In the genomic region with DNA sequence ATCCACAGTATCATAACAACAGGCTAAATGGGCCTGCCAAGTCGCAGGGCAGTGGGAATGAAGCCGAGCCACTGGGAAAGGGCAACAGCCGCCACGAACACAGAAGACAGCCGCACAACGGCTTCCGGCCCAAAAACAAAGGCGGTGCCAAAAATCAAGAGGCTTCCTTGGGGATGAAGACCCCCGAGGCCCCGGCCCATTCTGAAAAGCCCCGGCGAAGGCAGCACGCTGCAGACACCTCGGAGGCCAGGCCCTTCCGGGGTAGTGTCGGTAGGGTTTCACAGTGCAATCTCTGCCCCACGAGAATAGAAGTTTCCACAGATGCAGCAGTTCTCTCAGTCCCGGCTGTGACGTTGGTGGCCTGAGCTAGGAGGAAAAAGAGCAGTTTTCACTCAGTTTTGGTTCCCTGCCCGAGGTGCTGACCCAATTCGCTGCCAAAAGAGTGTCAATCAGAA, we compare ENCODE assay signal across 20 cellular contexts. TPM values are rescaled to one million over a fixed set of nuclear protein-coding genes. Genes with fewer than 3 reads are reported as not detected.
A peak's percentile ranks its signal among the peaks of the same experiment; 100 is the strongest.
DNase-seq lines count a peak whose midpoint lies in the region; ATAC-seq and TF ChIP-seq lines count a peak whose summit lies in the region.
"Had no signal": no experiment of that assay in that cellular context is flagged by ENCODE, and none has a peak within 500 bp of the region (broad histone marks: within the 10 kb centered on the region; RNA-seq: fewer than 3 reads in every experiment).

No MANE protein-coding gene starts in this region.

- H3K4me3 ChIP-seq in sigmoid colon (peak overlapping the region in 1 of 4 donors; percentile 22), prostate gland (no peak overlapping the region)
- H3K4me3 ChIP-seq: HAP-1, thyroid gland had no signal

- no peak overlapping the region for H3K4me3 Mint-ChIP-seq in activated naive CD4-positive, alpha-beta T cell treated with anti-CD3 and anti-CD28 coated beads, Interleukin-2, amount 10 ng/mL, durations not matched to agents 7 days and 5 days
- H3K4me3 Mint-ChIP-seq: activated T-helper 1 cell treated with anti-CD3 and anti-CD28 coated beads, Interleukin-12 subunit alpha, Interleukin-12 subunit beta, Interleukin-2, Interleukin-4 antibody, amounts not matched to agents 30 ng/mL and 10 ng/mL and 1 ng/mL, durations not matched to agents 14 hours and 24 hours and 36 hours; effector memory CD8-positive, alpha-beta T cell; neural crest cell had no signal

- H3K9me3 ChIP-seq in sigmoid colon (no peaks in the 10 kb centered on the region), prostate gland (no peaks in the 10 kb centered on the region)
- H3K9me3 ChIP-seq: HAP-1, thyroid gland had no signal

- TF ChIP-seq CTCF in sigmoid colon (IDR thresholded peaks at IDR 0.05), result no peak
- TF ChIP-seq CTCF in prostate gland (IDR thresholded peaks at IDR 0.05), result no peak

- peaks cover 8% of the 10 kb centered on the region for H3K36me3 Mint-ChIP-seq in activated naive CD4-positive, alpha-beta T cell treated with anti-CD3 and anti-CD28 coated beads, Interleukin-2, amount 10 ng/mL, durations not matched to agents 7 days and 5 days

- CTCF ChIA-PET in activated naive CD4-positive, alpha-beta T cell treated with anti-CD3 and anti-CD28 coated beads, Interleukin-2, amount 10 ng/mL, durations not matched to agents 7 days and 5 days (lab: Charles Lee), result no interaction called here

- H3K27ac ChIP-seq in cingulate gyrus (ENCODE audit: low read depth, low read length) (peak overlapping the region; percentile 39), sigmoid colon (peak overlapping the region; percentile 63 to 79 (median 74)), prostate gland (no peak overlapping the region)
- H3K27ac ChIP-seq: RWPE1 had no signal

- DNase-seq in HCEC 1CT (peak; percentile 9), hypothalamus (lab: John Stamatoyannopoulos, UW) (peak in 36 of 51 donors; percentile 13 to 80 (median 52)), sigmoid colon (peak; percentile 88), prostate gland (ENCODE audit: low spot score) (no peak)
- DNase-seq in activated naive CD4-positive, alpha-beta T cell treated with anti-CD3 and anti-CD28 coated beads, Interleukin-2, amount 10 ng/mL, durations not matched to agents 7 days and 5 days, result no peak
- DNase-seq: activated CD4-positive, alpha-beta T cell treated with anti-CD3 and anti-CD28 coated beads for 4 hours; effector memory CD8-positive, alpha-beta T cell; glutamatergic neuron; Kasumi-1; NCI-H187; stimulated activated CD4-positive, alpha-beta T cell treated with anti-CD3 and anti-CD28 coated beads, Interleukin-15, amount 100 ng/mL, for 24 hours; T-helper 2 cell; thyroid gland had no signal

- H3K27ac Mint-ChIP-seq in activated naive CD4-positive, alpha-beta T cell treated with anti-CD3 and anti-CD28 coated beads, Interleukin-2, amount 10 ng/mL, durations not matched to agents 7 days and 5 days, result no peak overlapping the region
- H3K27ac Mint-ChIP-seq: activated T-helper 1 cell treated with anti-CD3 and anti-CD28 coated beads, Interleukin-12 subunit alpha, Interleukin-12 subunit beta, Interleukin-2, Interleukin-4 antibody, amounts not matched to agents 30 ng/mL and 10 ng/mL and 1 ng/mL, durations not matched to agents 14 hours and 24 hours and 36 hours had no signal

- TF ChIP-seq EP300 in sigmoid colon (IDR thresholded peaks at IDR 0.05), result no peak

- no peaks in the 10 kb centered on the region for H3K27me3 Mint-ChIP-seq in activated naive CD4-positive, alpha-beta T cell treated with anti-CD3 and anti-CD28 coated beads, Interleukin-2, amount 10 ng/mL, durations not matched to agents 7 days and 5 days
- H3K27me3 Mint-ChIP-seq: effector memory CD8-positive, alpha-beta T cell had no signal

- H3K9me3 Mint-ChIP-seq in activated naive CD4-positive, alpha-beta T cell treated with anti-CD3 and anti-CD28 coated beads, Interleukin-2, amount 10 ng/mL, durations not matched to agents 7 days and 5 days, result no peaks in the 10 kb centered on the region
- H3K9me3 Mint-ChIP-seq: activated T-helper 1 cell treated with anti-CD3 and anti-CD28 coated beads, Interleukin-12 subunit alpha, Interleukin-12 subunit beta, Interleukin-2, Interleukin-4 antibody, amounts not matched to agents 30 ng/mL and 10 ng/mL and 1 ng/mL, durations not matched to agents 14 hours and 24 hours and 36 hours; effector memory CD8-positive, alpha-beta T cell; neural crest cell had no signal

- no peak for ATAC-seq in GM18517 (IDR thresholded peaks at IDR 0.05; ENCODE audit: unreplicated experiment)
- ATAC-seq in activated CD4-positive, CD25-positive, alpha-beta regulatory T cell treated with anti-CD3 and anti-CD28 coated beads, Interleukin-2, amount 50 U/mL, for 24 hours, result no peak
- ATAC-seq: effector memory CD8-positive, alpha-beta T cell had no signal

- H3K27me3 ChIP-seq in sigmoid colon (no peaks in the 10 kb centered on the region), prostate gland (replicated peaks; ENCODE audit: insufficient read depth) (no peaks in the 10 kb centered on the region)
- H3K27me3 ChIP-seq: thyroid gland had no signal

- H3K4me1 ChIP-seq in sigmoid colon (peaks cover 0 to 37% (median 20%) of the 10 kb centered on the region in 4 donors), prostate gland (replicated peaks) (peaks cover 11% of the 10 kb centered on the region)
- H3K4me1 ChIP-seq: HAP-1, thyroid gland had no signal

- WGBS in sigmoid colon, 2 donors, result 87 to 90% methylated on average over 21 of the region's 21 CpGs
- 78% methylated on average over 21 of the region's 21 CpGs for WGBS in prostate gland

- H3K4me1 Mint-ChIP-seq in activated naive CD4-positive, alpha-beta T cell treated with anti-CD3 and anti-CD28 coated beads, Interleukin-2, amount 10 ng/mL, durations not matched to agents 7 days and 5 days, result peaks cover 6% of the 10 kb centered on the region

- intact Hi-C loops in sigmoid colon (cut with DNase I), result loop anchor here (10.0 kb wide), 1 partner anchor 323 kb away; no protein-coding TSS in a partner anchor
- intact Hi-C loops in prostate gland (cut with DNase I), result no loop called here

- no peak for TF ChIP-seq POLR2A in sigmoid colon (IDR thresholded peaks at IDR 0.05)
- TF ChIP-seq POLR2A in prostate gland (IDR thresholded peaks at IDR 0.05), result no peak

- H3K36me3 ChIP-seq in sigmoid colon (peaks cover 0 to 53% (median 20%) of the 10 kb centered on the region in 4 donors), prostate gland (no peaks in the 10 kb centered on the region)

RNA-seq across cellular contexts. Expression of gene KCTD18, which starts 32.2 kb away (rescaled TPM):
- 10 to 100 TPM; 18.1 to 33.9 (median 25.1) TPM for total RNA-seq in sigmoid colon
- polyA plus RNA-seq in sigmoid colon, result 10 to 100 TPM; 10.5 to 12.6 (median 12.0) TPM
- 10 to 100 TPM; 21.1 to 38.2 TPM for total RNA-seq in prostate gland

RNA-seq across cellular contexts. Expression of gene SGO2, which starts 48.3 kb away (rescaled TPM):
- total RNA-seq in sigmoid colon, result 1 to 10 TPM; 1.1 to 3.3 (median 2.2) TPM
- polyA plus RNA-seq in sigmoid colon, result 1 to 10 TPM in 2 of 3 donors, under 1 TPM in 1; 0.60 to 5.0 (median 1.8) TPM
- 1 to 10 TPM; 5.1 to 8.0 TPM for total RNA-seq in prostate gland

Comparison
In these comparisons a context has a peak if more than half of its experiments do, and no peak if none do; other contexts are left out.
1. DNase-seq: peak in HCEC 1CT (single experiment), hypothalamus (36 of 51) and sigmoid colon (single experiment); none in prostate gland (single experiment) and activated naive CD4-positive, alpha-beta T cell treated with anti-CD3 and anti-CD28 coated beads, Interleukin-2, amount 10 ng/mL, durations not matched to agents 7 days and 5 days (single experiment).
2. H3K27ac ChIP-seq: peak in cingulate gyrus (single experiment) and sigmoid colon (4 of 4); none in prostate gland (0 of 2).